ENCODE assay signal across 12 cellular contexts in genomic region chr4:118703118-118703517, GRCh38. TPM values are rescaled to one million over a fixed set of nuclear protein-coding genes. Genes with fewer than 3 reads are reported as not detected.
A peak's percentile ranks its signal among the peaks of the same experiment; 100 is the strongest.
DNase-seq lines count a peak whose midpoint lies in the region; ATAC-seq, FAIRE-seq and TF ChIP-seq lines count a peak whose summit lies in the region.
"Had no signal": no experiment of that assay in that cellular context is flagged by ENCODE, and none has a peak within 500 bp of the region (broad histone marks: within the 10 kb centered on the region; RNA-seq: fewer than 3 reads in every experiment).

No MANE protein-coding gene starts in this region.

- H3K27me3 ChIP-seq in right lobe of liver, result no peaks in the 10 kb centered on the region
- H3K27me3 ChIP-seq: BLaER1 had no signal

- no peak for TF ChIP-seq POLR2A in right lobe of liver (IDR thresholded peaks at IDR 0.05)

- peaks cover 0 to 20% (median 4%) of the 10 kb centered on the region in 4 donors for H3K4me1 ChIP-seq in right lobe of liver
- H3K4me1 ChIP-seq: BLaER1 had no signal

- 23% methylated on average over 2 of the region's 2 CpGs for whole genome bisulfite sequencing in right lobe of liver (ENCODE audit: insufficient coverage, low coverage, low lambda C conversion rate, missing lambda C conversion rate)

- H3K9me3 ChIP-seq in right lobe of liver, result no peaks in the 10 kb centered on the region
- H3K9me3 ChIP-seq: BLaER1 had no signal

- TF ChIP-seq CTCF in right lobe of liver (IDR thresholded peaks at IDR 0.05), result no peak

- ATAC-seq in right lobe of liver, result peak; percentile 87 to 95 (median 92)
- no peak for ATAC-seq in HG03457 (IDR thresholded peaks at IDR 0.05; ENCODE audit: unreplicated experiment)
- ATAC-seq in GM18520 (IDR thresholded peaks at IDR 0.05; ENCODE audit: unreplicated experiment), result no peak
- ATAC-seq in HG03469 (IDR thresholded peaks at IDR 0.05; ENCODE audit: unreplicated experiment), result no peak
- ATAC-seq: HCT116 had no signal

- DNase-seq in right lobe of liver (no peak), NCI-H748 (lab: John Stamatoyannopoulos, UW; ENCODE audit: unreplicated experiment) (no peak)
- DNase-seq: AML-193, DND-41, GF-D8 had no signal

- peak overlapping the region; percentile 31 to 68 (median 65) for H3K27ac ChIP-seq in right lobe of liver
- H3K27ac ChIP-seq: BLaER1 had no signal

- H3K36me3 ChIP-seq in right lobe of liver, result peaks cover 0 to 35% (median 11%) of the 10 kb centered on the region in 4 donors

- intact Hi-C loops in right lobe of liver (cut with DNase I), result no loop called here

- no peak overlapping the region for H3K4me3 ChIP-seq in right lobe of liver
- H3K4me3 ChIP-seq: BLaER1 had no signal

- FAIRE-seq in G401.6 (lab: Jason Lieb, UNC) (peak; percentile 60), islet of Langerhans (lab: Jason Lieb, UNC) (peak; percentile 98)

RNA-seq across cellular contexts. Expression of gene METTL14, which starts 17.9 kb away (rescaled TPM):
- 10 to 100 TPM; 19.5 to 33.0 (median 25.9) TPM for total RNA-seq in right lobe of liver

Comparison
In these comparisons a context has a peak if more than half of its experiments do, and no peak if none do; other contexts are left out.
1. ATAC-seq: peak in right lobe of liver (4 of 4); none in HG03457 (single experiment), GM18520 (single experiment) and HG03469 (single experiment).